8 cellular contexts compared by ENCODE assay signal in genomic region chr1:1116701-1117468, GRCh38. TPM values are rescaled to one million over a fixed set of nuclear protein-coding genes. Genes with fewer than 3 reads are reported as not detected.
A peak's percentile ranks its signal among the peaks of the same experiment; 100 is the strongest.
DNase-seq lines count a peak whose midpoint lies in the region; FAIRE-seq and TF ChIP-seq lines count a peak whose summit lies in the region.

No MANE protein-coding gene starts in this region.

- H3K27ac ChIP-seq in MM.1S (ENCODE audit: low read length), result no peak overlapping the region

- H3K9me3 ChIP-seq in MM.1S (replicated peaks; ENCODE audit: insufficient read depth, low read length), result no peaks in the 10 kb centered on the region

- no peaks in the 10 kb centered on the region for H4K20me1 ChIP-seq in MM.1S (ENCODE audit: insufficient read depth, low read length)

- TF ChIP-seq CTCF in MM.1S (IDR thresholded peaks at IDR 0.05; ENCODE audit: low read length), result no peak

- FAIRE-seq in urothelium cell line (lab: Jason Lieb, UNC), result no peak

- no peaks in the 10 kb centered on the region for H3K4me1 ChIP-seq in MM.1S (ENCODE audit: low read length)

- peak overlapping the region; percentile 90 for H3K4me2 ChIP-seq in MM.1S (ENCODE audit: low read depth, low read length)

- H3K4me3 Mint-ChIP-seq in activated naive CD8-positive, alpha-beta T cell, result peak overlapping the region; percentile 56
- H3K4me3 Mint-ChIP-seq in immature natural killer cell, result peak overlapping the region; percentile 33 to 53 (median 39)

- no peak overlapping the region for H3K9ac ChIP-seq in MM.1S (ENCODE audit: low read length)

- H3K36me3 ChIP-seq in MM.1S (replicated peaks; ENCODE audit: insufficient read depth, low read length), result 0 out of 2 replicates have a peak, but pooled peaks cover 3% of the 10 kb centered on the region

- peaks cover 43% of the 10 kb centered on the region for H3K27me3 ChIP-seq in MM.1S (replicated peaks; ENCODE audit: insufficient read depth, low read length)

- peaks cover 11% of the 10 kb centered on the region for H3K4me1 Mint-ChIP-seq in activated naive CD8-positive, alpha-beta T cell (ENCODE audit: low read depth)
- H3K4me1 Mint-ChIP-seq in immature natural killer cell, result peaks cover 4 to 7% of the 10 kb centered on the region in 2 donors

- no peaks in the 10 kb centered on the region for H3K27me3 Mint-ChIP-seq in activated naive CD8-positive, alpha-beta T cell
- H3K27me3 Mint-ChIP-seq in immature natural killer cell (ENCODE audit: low read depth in 3 of 3), result peaks cover 0 to 3% (median 0%) of the 10 kb centered on the region in 3 donors

- H3K9me2 ChIP-seq in MM.1S (replicated peaks; ENCODE audit: insufficient read depth, low read length), result no peaks in the 10 kb centered on the region

- H3F3A ChIP-seq in MM.1S (ENCODE audit: insufficient read depth, low read length), result no peaks in the 10 kb centered on the region

- H2AFZ ChIP-seq in MM.1S (ENCODE audit: low read length), result peak overlapping the region; percentile 45; the same call in 1 of the 2 replicates

- H3K36me3 Mint-ChIP-seq in activated naive CD8-positive, alpha-beta T cell, result peaks cover 7% of the 10 kb centered on the region
- H3K36me3 Mint-ChIP-seq in immature natural killer cell, result peaks cover 0 to 5% (median 0%) of the 10 kb centered on the region in 3 donors

- peaks cover 9% of the 10 kb centered on the region; the same call in 1 of the 2 replicates for H3K79me2 ChIP-seq in MM.1S (ENCODE audit: low read length)

- no peaks in the 10 kb centered on the region for H3K9me3 Mint-ChIP-seq in activated naive CD8-positive, alpha-beta T cell (ENCODE audit: low read depth)
- peaks cover 0 to 3% (median 0%) of the 10 kb centered on the region in 6 donors for H3K9me3 Mint-ChIP-seq in immature natural killer cell

- H3K4me3 ChIP-seq in MM.1S (ENCODE audit: low read length), result peak overlapping the region; percentile 60

- no peak overlapping the region for H3K27ac Mint-ChIP-seq in activated naive CD8-positive, alpha-beta T cell
- H3K27ac Mint-ChIP-seq in immature natural killer cell, result no peak overlapping the region

- DNase-seq in Daoy (ENCODE audit: low read depth), result peak; percentile 35
- DNase-seq in MM.1S, result no peak
- peak in 1 of 3 donors; percentile 32 for DNase-seq in immature natural killer cell
- peak; percentile 38 for DNase-seq in stimulated activated CD8-positive, alpha-beta memory T cell treated with anti-CD3 and anti-CD28 coated beads, Interleukin-12 subunit alpha, Interleukin-12 subunit beta, amount 100 ng/mL, for 4 hours (ENCODE audit: low read depth)
- DNase-seq in NCI-H1436 treated with DMSO at 0.1 percent for 48 hours (lab: John Stamatoyannopoulos, UW), result no peak
- DNase-seq in HuH-7 (ENCODE audit: low spot score), result no peak
- DNase-seq in urothelium cell line (ENCODE audit: low spot score), result no peak

RNA-seq across cellular contexts. Expression of gene C1orf159, which starts 1.0 kb away (rescaled TPM):
- total RNA-seq in Daoy (2014; rRNA removed; shearing (Covaris generic)), result 14.8 and 19.1 TPM in 2 replicates
- 1 to 10 TPM in 2 of 3 donors, under 1 TPM in 1; 0.99 to 7.5 (median 4.1) TPM for polyA plus RNA-seq in immature natural killer cell

RNA-seq across cellular contexts. Expression of gene RNF223, which starts 42.8 kb away (rescaled TPM):
- total RNA-seq in Daoy (2014; rRNA removed; shearing (Covaris generic)), result not detected in 2 replicates
- polyA plus RNA-seq in immature natural killer cell, result not detected

RNA-seq across cellular contexts. Expression of gene TTLL10, which starts 56.8 kb away (rescaled TPM):
- not detected in 2 replicates for total RNA-seq in Daoy (2014; rRNA removed; shearing (Covaris generic))
- under 1 TPM; 0.68 to 0.83 (median 0.69) TPM for polyA plus RNA-seq in immature natural killer cell

Comparison
In these comparisons a context has a peak if more than half of its experiments do, and no peak if none do; other contexts are left out.
1. DNase-seq: peak in Daoy (single experiment) and stimulated activated CD8-positive, alpha-beta memory T cell treated with anti-CD3 and anti-CD28 coated beads, Interleukin-12 subunit alpha, Interleukin-12 subunit beta, amount 100 ng/mL, for 4 hours (single experiment); none in MM.1S (single experiment), NCI-H1436 treated with DMSO at 0.1 percent for 48 hours (single experiment), HuH-7 (single experiment) and urothelium cell line (single experiment).